9 cellular contexts compared by ENCODE assay signal in the genomic region with DNA sequence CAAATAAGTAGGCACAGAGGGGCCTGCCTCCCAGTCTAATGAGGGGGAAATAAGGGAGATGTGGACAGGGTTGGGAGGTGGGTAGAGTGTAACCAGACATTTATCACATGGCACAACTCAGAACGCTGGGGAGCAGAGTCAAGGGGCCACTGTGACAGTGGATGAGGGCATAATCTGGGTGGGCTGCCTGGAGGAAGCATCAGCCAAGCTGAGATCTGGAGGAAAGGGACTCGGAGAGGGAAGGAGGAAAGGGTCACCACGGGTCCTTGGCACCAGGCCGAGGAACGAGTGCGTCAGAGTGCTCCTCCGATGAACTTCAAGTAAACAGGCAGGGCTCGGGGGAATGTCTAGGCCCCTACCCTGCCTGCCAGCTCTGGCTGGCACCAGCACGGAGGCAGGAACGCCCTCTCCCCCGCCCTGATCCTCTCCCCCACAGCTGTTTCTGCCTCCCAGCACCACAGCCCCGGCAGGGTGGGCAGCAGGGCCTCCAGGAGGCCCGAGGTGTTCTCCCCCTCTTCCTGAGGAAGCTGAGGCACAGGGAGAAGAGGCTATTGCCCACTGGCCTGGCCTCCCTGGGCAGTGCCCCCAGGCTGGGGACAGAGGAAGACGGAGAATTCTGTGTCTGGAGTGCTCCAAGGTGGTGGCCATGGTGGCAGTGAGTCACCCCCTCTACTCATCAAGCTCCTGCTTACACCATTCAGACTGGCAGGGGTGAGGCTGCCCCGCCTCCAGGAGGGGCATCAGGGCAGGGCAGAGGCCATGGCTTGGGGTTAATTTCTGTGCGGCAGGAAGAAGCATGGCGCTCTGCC. TPM values are rescaled to one million over a fixed set of nuclear protein-coding genes. Genes with fewer than 3 reads are reported as not detected.
DNase-seq lines count a peak whose midpoint lies in the region; ATAC-seq and TF ChIP-seq lines count a peak whose summit lies in the region.
"Had no signal": no experiment of that assay in that cellular context is flagged by ENCODE, and none has a peak within 500 bp of the region (broad histone marks: within the 10 kb centered on the region; RNA-seq: fewer than 3 reads in every experiment).

No MANE protein-coding gene starts in this region.

- TF ChIP-seq CTCF in kidney epithelial cell (IDR thresholded peaks at IDR 0.05; ENCODE audit: insufficient read depth, low read length, poor library complexity, severe bottlenecking): no peak

- H3K4me1 Mint-ChIP-seq in activated CD4-positive, alpha-beta T cell treated with anti-CD3 and anti-CD28 coated beads, Interleukin-2, amount 10 ng/mL, durations not matched to agents 7 days and 5 days: peaks cover 4% of the 10 kb centered on the region
- H3K4me1 Mint-ChIP-seq in activated naive CD8-positive, alpha-beta T cell treated with anti-CD3 and anti-CD28 coated beads, Interleukin-2, amount 50 U/mL, for 24 hours: peaks cover 4% of the 10 kb centered on the region

- H3K36me3 Mint-ChIP-seq in activated CD4-positive, alpha-beta T cell treated with anti-CD3 and anti-CD28 coated beads, Interleukin-2, amount 10 ng/mL, durations not matched to agents 7 days and 5 days (ENCODE audit: low read depth): no peaks in the 10 kb centered on the region
- no peaks in the 10 kb centered on the region for H3K36me3 Mint-ChIP-seq in activated naive CD8-positive, alpha-beta T cell treated with anti-CD3 and anti-CD28 coated beads, Interleukin-2, amount 50 U/mL, for 24 hours (ENCODE audit: low read depth)
- H3K36me3 Mint-ChIP-seq: CD4-positive, CD25-positive, alpha-beta regulatory T cell had no signal

- no peaks in the 10 kb centered on the region for H3K36me3 ChIP-seq in kidney epithelial cell (ENCODE audit: control insufficient read depth, insufficient read depth, low read length)

- peak overlapping the region; percentile 19 for H3K27ac Mint-ChIP-seq in activated CD4-positive, alpha-beta T cell treated with anti-CD3 and anti-CD28 coated beads, Interleukin-2, amount 10 ng/mL, durations not matched to agents 7 days and 5 days
- no peak overlapping the region for H3K27ac Mint-ChIP-seq in activated naive CD8-positive, alpha-beta T cell treated with anti-CD3 and anti-CD28 coated beads, Interleukin-2, amount 50 U/mL, for 24 hours
- H3K27ac Mint-ChIP-seq: CD4-positive, CD25-positive, alpha-beta regulatory T cell had no signal

- no peak overlapping the region for H3K4me3 Mint-ChIP-seq in activated CD4-positive, alpha-beta T cell treated with anti-CD3 and anti-CD28 coated beads, Interleukin-2, amount 10 ng/mL, durations not matched to agents 7 days and 5 days
- H3K4me3 Mint-ChIP-seq in activated naive CD8-positive, alpha-beta T cell treated with anti-CD3 and anti-CD28 coated beads, Interleukin-2, amount 50 U/mL, for 24 hours: no peak overlapping the region
- H3K4me3 Mint-ChIP-seq: CD4-positive, CD25-positive, alpha-beta regulatory T cell had no signal

- no peaks in the 10 kb centered on the region for H3K27me3 Mint-ChIP-seq in activated CD4-positive, alpha-beta T cell treated with anti-CD3 and anti-CD28 coated beads, Interleukin-2, amount 10 ng/mL, durations not matched to agents 7 days and 5 days
- H3K27me3 Mint-ChIP-seq in activated naive CD8-positive, alpha-beta T cell treated with anti-CD3 and anti-CD28 coated beads, Interleukin-2, amount 50 U/mL, for 24 hours: peaks cover 2% of the 10 kb centered on the region

- peak; percentile 53 for ATAC-seq in activated naive CD8-positive, alpha-beta T cell treated with anti-CD3 and anti-CD28 coated beads, Interleukin-2, amount 50 U/mL, for 24 hours

- no peaks in the 10 kb centered on the region for H3K9me3 Mint-ChIP-seq in activated CD4-positive, alpha-beta T cell treated with anti-CD3 and anti-CD28 coated beads, Interleukin-2, amount 10 ng/mL, durations not matched to agents 7 days and 5 days
- H3K9me3 Mint-ChIP-seq in activated naive CD8-positive, alpha-beta T cell treated with anti-CD3 and anti-CD28 coated beads, Interleukin-2, amount 50 U/mL, for 24 hours: no peaks in the 10 kb centered on the region

- no peak for DNase-seq in activated CD4-positive, alpha-beta T cell treated with anti-CD3 and anti-CD28 coated beads, Interleukin-2, amount 10 ng/mL, durations not matched to agents 7 days and 5 days
- no peak for DNase-seq in activated CD4-positive, alpha-beta T cell treated with anti-CD3 and anti-CD28 coated beads, Interleukin-2, amount 50 U/mL, for 1 hour
- no peak for DNase-seq in activated naive CD8-positive, alpha-beta T cell treated with anti-CD3 and anti-CD28 coated beads, Interleukin-2, amount 50 U/mL, for 24 hours
- DNase-seq in kidney epithelial cell (ENCODE audit: low read depth) (peak; percentile 66), ureter (ENCODE audit: low spot score) (peak; percentile 87), HuH-7 (ENCODE audit: low spot score) (no peak), NCI-H82 treated with DMSO at 0.1 percent for 48 hours (lab: John Stamatoyannopoulos, UW; ENCODE audit: unreplicated experiment) (no peak)
- DNase-seq in activated CD4-positive, alpha-beta T cell treated with anti-CD3 and anti-CD28 coated beads, Interleukin-2, amount 50 U/mL, for 48 hours: no peak
- DNase-seq: CD4-positive, CD25-positive, alpha-beta regulatory T cell had no signal

- CTCF ChIA-PET in activated CD4-positive, alpha-beta T cell treated with anti-CD3 and anti-CD28 coated beads, Interleukin-2, amount 10 ng/mL, durations not matched to agents 7 days and 5 days (lab: Charles Lee): interaction anchor here (0.5 kb wide), 1 partner anchor 16 kb away, joined by 3 read pairs; the partner anchor contains the start of gene NDUFS8

- H3K27me3 ChIP-seq in kidney epithelial cell (ENCODE audit: control insufficient read depth, insufficient read depth, low read length): no peaks in the 10 kb centered on the region

- H3K4me3 ChIP-seq in kidney epithelial cell (ENCODE audit: low read depth, low read length): no peak overlapping the region

- POLR2A ChIA-PET in activated CD4-positive, alpha-beta T cell treated with anti-CD3 and anti-CD28 coated beads, Interleukin-2, amount 10 ng/mL, durations not matched to agents 7 days and 5 days (lab: Charles Lee): no interaction called here

RNA-seq across cellular contexts. Expression of gene ALDH3B1, which starts 4.2 kb away (rescaled TPM):
- total RNA-seq in activated CD4-positive, alpha-beta T cell treated with anti-CD3 and anti-CD28 coated beads, Interleukin-2, amount 10 ng/mL, durations not matched to agents 7 days and 5 days: under 1 TPM in 1 of 2 experiments, not detected in 1; 0.15 TPM
- 1.2 and 2.6 TPM in 2 replicates for total RNA-seq in kidney epithelial cell
- 25.4 TPM for total RNA-seq in ureter
- total RNA-seq: CD4-positive, CD25-positive, alpha-beta regulatory T cell had no signal

RNA-seq across cellular contexts. Expression of gene UNC93B1, which starts 10.5 kb away (rescaled TPM):
- total RNA-seq in activated CD4-positive, alpha-beta T cell treated with anti-CD3 and anti-CD28 coated beads, Interleukin-2, amount 10 ng/mL, durations not matched to agents 7 days and 5 days: 10 to 100 TPM; 32.6 to 34.3 TPM
- total RNA-seq in kidney epithelial cell (21.0 and 30.5 TPM in 2 replicates), ureter (98.3 TPM)

RNA-seq across cellular contexts. Expression of gene NDUFS8, which starts 16.1 kb away (rescaled TPM):
- 100 to 1,000 TPM; 116 to 138 TPM for total RNA-seq in activated CD4-positive, alpha-beta T cell treated with anti-CD3 and anti-CD28 coated beads, Interleukin-2, amount 10 ng/mL, durations not matched to agents 7 days and 5 days
- total RNA-seq in kidney epithelial cell: 246 and 284 TPM in 2 replicates
- total RNA-seq in ureter: 172 TPM

RNA-seq across cellular contexts. Expression of gene TCIRG1, which starts 24.5 kb away (rescaled TPM):
- total RNA-seq in activated CD4-positive, alpha-beta T cell treated with anti-CD3 and anti-CD28 coated beads, Interleukin-2, amount 10 ng/mL, durations not matched to agents 7 days and 5 days: 100 to 1,000 TPM; 286 to 316 TPM
- 46.8 and 80.6 TPM in 2 replicates for total RNA-seq in kidney epithelial cell
- total RNA-seq in ureter: 134 TPM

Comparison
In these comparisons a context has a peak if more than half of its experiments do, and no peak if none do; other contexts are left out.
1. DNase-seq: peak in kidney epithelial cell (single experiment) and ureter (single experiment); none in activated CD4-positive, alpha-beta T cell treated with anti-CD3 and anti-CD28 coated beads, Interleukin-2, amount 10 ng/mL, durations not matched to agents 7 days and 5 days (single experiment), activated CD4-positive, alpha-beta T cell treated with anti-CD3 and anti-CD28 coated beads, Interleukin-2, amount 50 U/mL, for 1 hour (single experiment), activated naive CD8-positive, alpha-beta T cell treated with anti-CD3 and anti-CD28 coated beads, Interleukin-2, amount 50 U/mL, for 24 hours (single experiment), HuH-7 (single experiment), activated CD4-positive, alpha-beta T cell treated with anti-CD3 and anti-CD28 coated beads, Interleukin-2, amount 50 U/mL, for 48 hours (0 of 2) and NCI-H82 treated with DMSO at 0.1 percent for 48 hours (single experiment).